ENCODE assay signal across 1 cellular context in genomic region chr5:65035212-65036206, GRCh38.
TF ChIP-seq lines count a peak whose summit lies in the region.

No MANE protein-coding gene starts in this region.

TF ChIP-seq in WTC11, 78 proteins besides CTCF, POLR2A, EP300 and RAD21 (continued from another document):
- TF ChIP-seq USF1 (CRISPR knock-in tag; IDR thresholded peaks at IDR 0.05) = no peak
- no peak for TF ChIP-seq CDX4 (CRISPR knock-in tag; IDR thresholded peaks at IDR 0.05; ENCODE audit: borderline replicate concordance)
- peak; percentile 22; the same call in 1 of the 2 replicates for TF ChIP-seq FOXP1 (CRISPR knock-in tag; IDR thresholded peaks at IDR 0.05; ENCODE audit: borderline replicate concordance)
- no peak for TF ChIP-seq ZBTB43 (CRISPR knock-in tag; IDR thresholded peaks at IDR 0.05)
- TF ChIP-seq ZMAT4 (CRISPR knock-in tag; IDR thresholded peaks at IDR 0.05) = no peak
- TF ChIP-seq ATF6 (CRISPR knock-in tag; IDR thresholded peaks at IDR 0.05) = no peak
- TF ChIP-seq HMGA2 (CRISPR knock-in tag; IDR thresholded peaks at IDR 0.05) = no peak; the same call in 1 of the 2 replicates
- no peak for TF ChIP-seq ZNF512 (CRISPR knock-in tag; IDR thresholded peaks at IDR 0.05; ENCODE audit: borderline replicate concordance)
- TF ChIP-seq GTF2I (CRISPR knock-in tag; conservative IDR thresholded peaks at IDR 0.05) = no peak
- no peak for TF ChIP-seq GRHL2 (CRISPR knock-in tag; IDR thresholded peaks at IDR 0.05; ENCODE audit: insufficient replicate concordance, severe bottlenecking)
- TF ChIP-seq ZNF532 (CRISPR knock-in tag; IDR thresholded peaks at IDR 0.05; ENCODE audit: borderline replicate concordance) = no peak
- TF ChIP-seq MYBL2 (CRISPR knock-in tag; IDR thresholded peaks at IDR 0.05) = 0 out of 2 replicates have a peak, but pooled peaks have one; percentile 47
- no peak for TF ChIP-seq CREB1 (CRISPR knock-in tag; IDR thresholded peaks at IDR 0.05)
- TF ChIP-seq AFF4 (CRISPR knock-in tag; IDR thresholded peaks at IDR 0.05; ENCODE audit: borderline replicate concordance) = no peak
TF ChIP-seq in WTC11: peak in this region for 13.
